Comparison of ENCODE assay signal across 16 cellular contexts in genomic region chrX:36849407-36849806, GRCh38.
"Had no signal": no experiment of that assay in that cellular context is flagged by ENCODE, and none has a peak within 500 bp of the region (broad histone marks: within the 10 kb centered on the region; RNA-seq: fewer than 3 reads in every experiment).

No MANE protein-coding gene starts in this region.

- H3K4me2 ChIP-seq: smooth muscle cell had no signal

- H3K9me3 ChIP-seq: esophagus squamous epithelium, gastroesophageal sphincter, tibial artery, upper lobe of left lung, uterus had no signal

- H3K27me3 Mint-ChIP-seq: dendritic cell treated with granulocyte-macrophage colony-stimulating factor and Interleukin-4, amounts not matched to agents 40 ng/mL and 50 ng/mL, for 4 days; effector memory CD8-positive, alpha-beta T cell; naive thymus-derived CD8-positive, alpha-beta T cell; stimulated activated memory B cell treated with anti-CD40 and anti-IgM and Interleukin-4, amounts not matched to agents 10 μg/mL and 1 μg/mL and 100 μg/mL, for 72 hours; stimulated activated naive CD8-positive, alpha-beta T cell treated with anti-CD3 and anti-CD28 coated beads, Interleukin-15, Interleukin-2, amounts not matched to agents 100 ng/mL and 50 ng/mL, for 24 hours had no signal

- H3K9me3 Mint-ChIP-seq: dendritic cell treated with granulocyte-macrophage colony-stimulating factor and Interleukin-4, amounts not matched to agents 40 ng/mL and 50 ng/mL, for 4 days; stimulated activated memory B cell treated with anti-CD40 and anti-IgM and Interleukin-4, amounts not matched to agents 10 μg/mL and 1 μg/mL and 100 μg/mL, for 72 hours; stimulated activated naive CD8-positive, alpha-beta T cell treated with anti-CD3 and anti-CD28 coated beads, Interleukin-15, Interleukin-2, amounts not matched to agents 100 ng/mL and 50 ng/mL, for 24 hours had no signal

- ATAC-seq: effector memory CD8-positive, alpha-beta T cell; gastroesophageal sphincter; naive thymus-derived CD8-positive, alpha-beta T cell; right cardiac atrium; stimulated activated memory B cell treated with anti-CD40 and anti-IgM and Interleukin-4, amounts not matched to agents 10 μg/mL and 1 μg/mL and 100 μg/mL, for 72 hours had no signal

- H3K36me3 ChIP-seq: esophagus squamous epithelium, gastroesophageal sphincter, tibial artery, upper lobe of left lung, uterus had no signal

- H3K4me3 ChIP-seq: esophagus squamous epithelium, gastroesophageal sphincter, smooth muscle cell, tibial artery, upper lobe of left lung, uterus had no signal

- H3K4me1 ChIP-seq: esophagus squamous epithelium, gastroesophageal sphincter, tibial artery, upper lobe of left lung, uterus had no signal

- H3K27ac Mint-ChIP-seq: dendritic cell treated with granulocyte-macrophage colony-stimulating factor and Interleukin-4, amounts not matched to agents 40 ng/mL and 50 ng/mL, for 4 days; effector memory CD8-positive, alpha-beta T cell; naive thymus-derived CD8-positive, alpha-beta T cell; stimulated activated memory B cell treated with anti-CD40 and anti-IgM and Interleukin-4, amounts not matched to agents 10 μg/mL and 1 μg/mL and 100 μg/mL, for 72 hours; stimulated activated naive CD8-positive, alpha-beta T cell treated with anti-CD3 and anti-CD28 coated beads, Interleukin-15, Interleukin-2, amounts not matched to agents 100 ng/mL and 50 ng/mL, for 24 hours had no signal

- H3K4me3 Mint-ChIP-seq: dendritic cell treated with granulocyte-macrophage colony-stimulating factor and Interleukin-4, amounts not matched to agents 40 ng/mL and 50 ng/mL, for 4 days; effector memory CD8-positive, alpha-beta T cell; naive thymus-derived CD8-positive, alpha-beta T cell; neural crest cell; stimulated activated memory B cell treated with anti-CD40 and anti-IgM and Interleukin-4, amounts not matched to agents 10 μg/mL and 1 μg/mL and 100 μg/mL, for 72 hours; stimulated activated naive CD8-positive, alpha-beta T cell treated with anti-CD3 and anti-CD28 coated beads, Interleukin-15, Interleukin-2, amounts not matched to agents 100 ng/mL and 50 ng/mL, for 24 hours had no signal

- H3K27me3 ChIP-seq: esophagus squamous epithelium, gastroesophageal sphincter, tibial artery, upper lobe of left lung, uterus had no signal

- H3K4me1 Mint-ChIP-seq: naive thymus-derived CD8-positive, alpha-beta T cell; neural crest cell; stimulated activated memory B cell treated with anti-CD40 and anti-IgM and Interleukin-4, amounts not matched to agents 10 μg/mL and 1 μg/mL and 100 μg/mL, for 72 hours had no signal

- H3K36me3 Mint-ChIP-seq: naive thymus-derived CD8-positive, alpha-beta T cell; stimulated activated memory B cell treated with anti-CD40 and anti-IgM and Interleukin-4, amounts not matched to agents 10 μg/mL and 1 μg/mL and 100 μg/mL, for 72 hours had no signal

- DNase-seq: effector memory CD8-positive, alpha-beta T cell; esophagus squamous epithelium; foreskin fibroblast; mesendoderm; naive thymus-derived CD8-positive, alpha-beta T cell; right cardiac atrium; stimulated activated CD4-positive, alpha-beta T cell treated with anti-CD3 and anti-CD28 coated beads, Interleukin-4, amount 100 ng/mL, for 24 hours; tibial artery; upper lobe of left lung; uterus had no signal

- H3K27ac ChIP-seq: esophagus squamous epithelium, gastroesophageal sphincter, tibial artery, upper lobe of left lung, uterus had no signal
